Comparison of ENCODE assay signal across 21 cellular contexts in the genomic region with DNA sequence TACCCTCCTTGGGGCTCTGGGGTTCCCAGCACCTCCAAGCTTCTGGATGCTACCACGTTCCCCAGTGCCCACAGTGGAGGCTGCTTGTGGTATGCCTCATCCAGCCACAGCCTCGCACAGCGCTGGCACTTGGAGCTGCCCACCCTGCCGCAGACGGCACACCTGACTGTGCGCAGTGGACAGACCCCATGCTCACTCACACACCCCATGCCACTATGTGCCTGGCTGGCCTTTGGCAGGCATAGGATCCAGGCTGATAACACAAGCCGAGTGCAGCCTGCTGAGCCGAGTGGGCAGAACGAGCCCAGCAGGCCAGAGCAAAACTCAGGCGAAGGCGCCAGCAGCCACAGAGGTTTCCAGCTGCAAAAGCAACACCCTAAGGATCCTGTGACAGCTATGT.
"Had no signal": no experiment of that assay in that cellular context is flagged by ENCODE, and none has a peak within 500 bp of the region (broad histone marks: within the 10 kb centered on the region; RNA-seq: fewer than 3 reads in every experiment).

No MANE protein-coding gene starts in this region.

- H3K9me3 ChIP-seq: SJCRH30 had no signal

- H3K9ac ChIP-seq: KMS-11 had no signal

- H3K4me1 ChIP-seq: SJCRH30 had no signal

- ATAC-seq: HepG2, K562, SK-N-SH treated with all-trans-retinoic acid at 6 μM for 48 hours had no signal

- H3K4me2 ChIP-seq: KMS-11 had no signal

- H3K27me3 ChIP-seq: SJCRH30 had no signal

- H3K4me3 ChIP-seq: K562, SJCRH30 had no signal

- H3K36me3 ChIP-seq: SJCRH30 had no signal

- DNase-seq: Kasumi-1, MM.1S, NCI-H1092 treated with DMSO at 0.1 percent for 48 hours, NCI-H1436, NCI-H187, NCI-H2029, NCI-H2081 treated with DMSO at 0.1 percent for 48 hours, NCI-H2171, NCI-H226, NCI-H446, NCI-H510A, NCI-H524 treated with DMSO at 0.1 percent for 48 hours, NCI-H69, NCI-H774, RPMI8226, SHP77 treated with DMSO at 0.1 percent for 48 hours, SJCRH30 had no signal

- H3K27ac ChIP-seq: KMS-11, SJCRH30 had no signal
